Comparison of ENCODE assay signal across 10 cellular contexts in genomic region chr10:17113346-17113745, GRCh38.
"Had no signal": no experiment of that assay in that cellular context is flagged by ENCODE, and none has a peak within 500 bp of the region (broad histone marks: within the 10 kb centered on the region; RNA-seq: fewer than 3 reads in every experiment).

No MANE protein-coding gene starts in this region.

- ATAC-seq: activated T-cell treated with anti-CD3 and anti-CD28 coated beads, Interleukin-2, amount 50 U/mL, for 4 hours; naive thymus-derived CD4-positive, alpha-beta T cell; stimulated activated naive B cell treated with anti-CD40 and anti-IgM and Interleukin-4, amounts not matched to agents 10 μg/mL and 1 μg/mL and 100 μg/mL, for 72 hours had no signal

- H3K4me1 ChIP-seq: esophagus squamous epithelium had no signal

- H3K9me3 ChIP-seq: esophagus squamous epithelium, transverse colon had no signal

- H3K36me3 ChIP-seq: brain microvascular endothelial cell, esophagus squamous epithelium, transverse colon had no signal

- DNase-seq: activated CD4-positive, alpha-beta memory T cell treated with anti-CD3 and anti-CD28 coated beads for 36 hours; activated CD4-positive, CD25-positive, alpha-beta regulatory T cell treated with anti-CD3 and anti-CD28 coated beads, Interleukin-2, amount 50 U/mL, for 72 hours; activated effector memory CD4-positive, alpha-beta T cell treated with anti-CD3 and anti-CD28 coated beads, Interleukin-2, amount 50 U/mL, for 16 hours; activated T-cell treated with anti-CD3 and anti-CD28 coated beads, Interleukin-2, amount 50 U/mL, for 4 hours; brain microvascular endothelial cell; esophagus squamous epithelium; naive thymus-derived CD4-positive, alpha-beta T cell; stimulated activated naive B cell treated with anti-CD40 and anti-IgM and Interleukin-4, amounts not matched to agents 10 μg/mL and 1 μg/mL and 100 μg/mL, for 72 hours; transverse colon had no signal

- H3K4me3 Mint-ChIP-seq: activated CD4-positive, alpha-beta memory T cell treated with anti-CD3 and anti-CD28 coated beads for 36 hours; activated naive CD8-positive, alpha-beta T cell; activated T-cell treated with anti-CD3 and anti-CD28 coated beads, Interleukin-2, amount 50 U/mL, for 4 hours; naive thymus-derived CD4-positive, alpha-beta T cell; stimulated activated naive B cell treated with anti-CD40 and anti-IgM and Interleukin-4, amounts not matched to agents 10 μg/mL and 1 μg/mL and 100 μg/mL, for 72 hours had no signal

- H3K4me3 ChIP-seq: esophagus squamous epithelium, transverse colon had no signal

- H3K4me1 Mint-ChIP-seq: stimulated activated naive B cell treated with anti-CD40 and anti-IgM and Interleukin-4, amounts not matched to agents 10 μg/mL and 1 μg/mL and 100 μg/mL, for 72 hours had no signal

- H3K9me3 Mint-ChIP-seq: activated CD4-positive, alpha-beta memory T cell treated with anti-CD3 and anti-CD28 coated beads for 36 hours; activated T-cell treated with anti-CD3 and anti-CD28 coated beads, Interleukin-2, amount 50 U/mL, for 4 hours; stimulated activated naive B cell treated with anti-CD40 and anti-IgM and Interleukin-4, amounts not matched to agents 10 μg/mL and 1 μg/mL and 100 μg/mL, for 72 hours had no signal

- H3K27me3 ChIP-seq: brain microvascular endothelial cell, esophagus squamous epithelium, transverse colon had no signal

- H3K27ac ChIP-seq: brain microvascular endothelial cell, esophagus squamous epithelium, transverse colon had no signal

- H3K27ac Mint-ChIP-seq: activated CD4-positive, alpha-beta memory T cell treated with anti-CD3 and anti-CD28 coated beads for 36 hours; activated naive CD8-positive, alpha-beta T cell; stimulated activated naive B cell treated with anti-CD40 and anti-IgM and Interleukin-4, amounts not matched to agents 10 μg/mL and 1 μg/mL and 100 μg/mL, for 72 hours had no signal
